ENCODE assay signal across 25 cellular contexts in genomic region chr13:88590574-88590973, GRCh38.
"Had no signal": no experiment of that assay in that cellular context is flagged by ENCODE, and none has a peak within 500 bp of the region (broad histone marks: within the 10 kb centered on the region; RNA-seq: fewer than 3 reads in every experiment).

No MANE protein-coding gene starts in this region.

- DNase-seq: dermis blood vessel endothelial cell; dorsolateral prefrontal cortex; effector CD4-positive, alpha-beta T cell; effector memory CD4-positive, alpha-beta T cell; erythroblast; esophagus squamous epithelium; foreskin fibroblast; foreskin melanocyte; gastrocnemius medialis; glutamatergic neuron; head of caudate nucleus; heart right ventricle; hippocampal formation; left cardiac atrium; left lung; left ventricle myocardium superior; lower lobe of right lung; mesenchymal stem cell; mucosa of descending colon had no signal

- ATAC-seq: esophagus mucosa, gastrocnemius medialis, heart right ventricle, left cardiac atrium, left lung, left ventricle myocardium superior, lower lobe of right lung, mucosa of descending colon had no signal

- H3K36me3 ChIP-seq: esophagus squamous epithelium, gastrocnemius medialis, heart right ventricle, left lung, lower lobe of right lung had no signal

- H3K4me3 ChIP-seq: coronary artery, dorsolateral prefrontal cortex, esophagus squamous epithelium, gastrocnemius medialis, heart right ventricle, left lung, lower lobe of right lung, mucosa of descending colon had no signal

- FAIRE-seq: colon, islet of Langerhans, keratinocyte had no signal

- H3K9me3 ChIP-seq: gastrocnemius medialis had no signal

- H3K4me1 ChIP-seq: esophagus squamous epithelium, gastrocnemius medialis, heart right ventricle, left lung, lower lobe of right lung had no signal

- H3K27ac ChIP-seq: coronary artery, dorsolateral prefrontal cortex, epithelial cell of prostate, gastrocnemius medialis, heart right ventricle, left lung, lower lobe of right lung had no signal

- H3K27me3 ChIP-seq: dorsolateral prefrontal cortex, esophagus squamous epithelium, gastrocnemius medialis, heart right ventricle, left lung had no signal
